In the genomic region with DNA sequence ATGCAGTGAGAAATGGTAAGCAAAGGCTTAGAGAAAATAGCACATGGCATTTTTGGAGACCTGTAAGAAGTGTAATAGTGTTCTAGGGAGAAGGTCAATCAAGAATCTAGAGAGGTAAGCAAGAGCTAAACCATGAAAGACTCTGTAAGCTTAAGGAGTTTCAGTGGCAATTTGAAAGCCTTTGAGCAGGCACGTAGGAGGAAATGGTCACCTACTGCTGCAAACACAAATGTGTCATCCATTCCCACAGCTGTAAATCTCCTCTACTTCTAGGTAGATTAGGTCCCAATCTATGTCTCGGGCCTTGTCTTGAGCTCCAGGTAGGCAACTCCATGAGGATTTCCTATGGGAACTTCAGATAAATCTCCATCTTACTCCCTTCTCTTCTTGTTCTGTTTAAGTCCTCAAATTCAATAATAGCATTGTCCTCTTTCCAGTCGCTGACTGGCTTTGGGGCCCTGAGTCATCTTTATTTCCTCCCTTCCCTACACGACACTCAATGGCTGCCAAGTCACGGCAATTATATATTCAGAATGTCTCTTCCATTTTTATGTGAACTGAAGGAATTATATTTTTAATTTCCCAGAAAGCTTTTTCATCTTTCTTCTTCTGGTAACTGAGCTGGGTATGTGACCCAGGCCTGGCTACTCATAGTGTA, we compare ENCODE assay signal across 12 cellular contexts. TPM values are rescaled to one million over a fixed set of nuclear protein-coding genes. Genes with fewer than 3 reads are reported as not detected.
A peak's percentile ranks its signal among the peaks of the same experiment; 100 is the strongest.
DNase-seq lines count a peak whose midpoint lies in the region; ATAC-seq and TF ChIP-seq lines count a peak whose summit lies in the region.
"Had no signal": no experiment of that assay in that cellular context is flagged by ENCODE, and none has a peak within 500 bp of the region (broad histone marks: within the 10 kb centered on the region; RNA-seq: fewer than 3 reads in every experiment).

No MANE protein-coding gene starts in this region.

- no peak for DNase-seq in activated CD4-positive, alpha-beta T cell treated with anti-CD3 and anti-CD28 coated beads for 36 hours
- DNase-seq in activated CD4-positive, alpha-beta T cell treated with anti-CD3 and anti-CD28 coated beads, Interleukin-2, amount 50 U/mL, for 48 hours: no peak
- DNase-seq in GM23338 (ENCODE audit: low spot score): no peak
- peak; percentile 31 to 50 for DNase-seq in NOMO-1 (lab: John Stamatoyannopoulos, UW; ENCODE audit: unreplicated experiment in 2 of 2)
- no peak for DNase-seq in neuronal stem cell (ENCODE audit: low spot score)
- DNase-seq in NCI-H2029 (lab: John Stamatoyannopoulos, UW): no peak
- no peak for DNase-seq in NCI-H526 treated with DMSO at 0.1 percent for 48 hours (lab: John Stamatoyannopoulos, UW)
- DNase-seq in NCI-H2107 treated with DMSO at 0.1 percent for 48 hours (lab: John Stamatoyannopoulos, UW; ENCODE audit: unreplicated experiment): no peak
- DNase-seq: NCI-H226 had no signal

- no peak overlapping the region for H2BK12ac ChIP-seq in neuronal stem cell (ENCODE audit: low read length)

- CTCF ChIA-PET in activated CD4-positive, alpha-beta T cell treated with anti-CD3 and anti-CD28 coated beads for 36 hours (lab: Charles Lee): interaction anchor here (0.6 to 1.6 kb wide), 6 partner anchors 16 to 726 kb away, joined by 3 to 4 read pairs (median 3); no protein-coding TSS in a partner anchor

- no peak for TF ChIP-seq CTCF in GM23338 (conservative IDR thresholded peaks at IDR 0.05; ENCODE audit: low read depth in 2 of 2)

- intact Hi-C loops in activated CD4-positive, alpha-beta T cell treated with anti-CD3 and anti-CD28 coated beads for 36 hours (cut with DNase I, micrococcal nuclease): no loop called here

- H3K79me2 ChIP-seq in GM23338 (replicated peaks; ENCODE audit: insufficient read depth): no peaks in the 10 kb centered on the region

- peak overlapping the region; percentile 43; the same call in 1 of the 2 replicates for H2AFZ ChIP-seq in GM23338
- peak overlapping the region; percentile 24 for H2AFZ ChIP-seq in neuronal stem cell (ENCODE audit: low read length)

- POLR2A ChIA-PET in activated CD4-positive, alpha-beta T cell treated with anti-CD3 and anti-CD28 coated beads for 36 hours (lab: Charles Lee): no interaction called here

- H3K79me1 ChIP-seq in neuronal stem cell (ENCODE audit: low read depth, low read length): no peaks in the 10 kb centered on the region

- H3K27ac ChIP-seq in GM23338 (ENCODE audit: low read depth) (no peak overlapping the region), neuronal stem cell (replicated peaks; ENCODE audit: low read length) (no peak overlapping the region)
- H3K27ac ChIP-seq: 22Rv1, skin epidermis had no signal

- no peak overlapping the region for H3K4me3 Mint-ChIP-seq in activated CD4-positive, alpha-beta T cell treated with anti-CD3 and anti-CD28 coated beads for 36 hours
- H3K4me3 Mint-ChIP-seq in GM23338: no peak overlapping the region
- H3K4me3 Mint-ChIP-seq: mesothelial cell of epicardium had no signal

- H3K23ac ChIP-seq in neuronal stem cell (ENCODE audit: low read depth, low read length, poor library complexity): no peak overlapping the region

- no peaks in the 10 kb centered on the region for H3K27me3 Mint-ChIP-seq in activated CD4-positive, alpha-beta T cell treated with anti-CD3 and anti-CD28 coated beads for 36 hours
- H3K27me3 Mint-ChIP-seq in GM23338 (ENCODE audit: insufficient read depth, low read depth, poor library complexity): peaks cover 1% of the 10 kb centered on the region

- H3K9me3 ChIP-seq in neuronal stem cell (replicated peaks in 1 of 2; ENCODE audit: control insufficient read depth in 2 of 2, insufficient read depth in 1 of 2, low read depth in 1 of 2, low read length in 2 of 2): no peaks in the 10 kb centered on the region

- H3K4me2 ChIP-seq in GM23338 (no peak overlapping the region), neuronal stem cell (ENCODE audit: insufficient read depth, low read length, poor library complexity, severe bottlenecking) (no peak overlapping the region)

- no peak overlapping the region for H4K8ac ChIP-seq in neuronal stem cell (ENCODE audit: low read depth, low read length)

- no CpG with 5 or more reads among the region's 5 CpGs for WGBS in neuronal stem cell (ENCODE audit: extremely low coverage in 2 of 2, insufficient read length in 2 of 2, insufficient replicate concordance in 1 of 2), 2 donors

- H3K4ac ChIP-seq in neuronal stem cell (ENCODE audit: low read length): no peak overlapping the region

- no peak overlapping the region for H4K91ac ChIP-seq in neuronal stem cell (ENCODE audit: low read depth, low read length, poor library complexity)

- H2BK15ac ChIP-seq in neuronal stem cell (ENCODE audit: low read length): no peak overlapping the region

- H3K14ac ChIP-seq in neuronal stem cell (ENCODE audit: low read length): no peak overlapping the region

- H3K4me1 Mint-ChIP-seq in activated CD4-positive, alpha-beta T cell treated with anti-CD3 and anti-CD28 coated beads for 36 hours: peaks cover 64% of the 10 kb centered on the region
- H3K4me1 Mint-ChIP-seq in GM23338: no peaks in the 10 kb centered on the region

- H3K4me1 ChIP-seq in GM23338 (ENCODE audit: insufficient read depth) (no peaks in the 10 kb centered on the region), neuronal stem cell (ENCODE audit: control insufficient read depth in 2 of 2, insufficient read depth in 1 of 2, low read depth in 1 of 2, low read length in 2 of 2) (no peaks in the 10 kb centered on the region)

- ATAC-seq in activated CD4-positive, alpha-beta T cell treated with anti-CD3 and anti-CD28 coated beads for 36 hours: peak; percentile 45
- no peak for ATAC-seq in GM23338

- no peak overlapping the region for H3K9ac ChIP-seq in neuronal stem cell (ENCODE audit: low read depth, low read length, poor library complexity)

- H3K4me3 ChIP-seq in GM23338 (no peak overlapping the region), neuronal stem cell (ENCODE audit: low read length in 2 of 2) (no peak overlapping the region)
- H3K4me3 ChIP-seq: skin epidermis had no signal

- H2BK5ac ChIP-seq in neuronal stem cell (ENCODE audit: low read length): no peak overlapping the region

- H3K36me3 ChIP-seq in GM23338 (ENCODE audit: insufficient read depth) (no peaks in the 10 kb centered on the region), neuronal stem cell (replicated peaks in 1 of 2; ENCODE audit: control insufficient read depth in 2 of 2, insufficient read depth in 2 of 2, low read length in 2 of 2) (no peaks in the 10 kb centered on the region)

- H3K9me3 Mint-ChIP-seq in activated CD4-positive, alpha-beta T cell treated with anti-CD3 and anti-CD28 coated beads for 36 hours (ENCODE audit: low read depth): no peaks in the 10 kb centered on the region
- H3K9me3 Mint-ChIP-seq in GM23338: no peaks in the 10 kb centered on the region
- H3K9me3 Mint-ChIP-seq: mesothelial cell of epicardium had no signal

- no peak overlapping the region for H2AK5ac ChIP-seq in neuronal stem cell (ENCODE audit: low read depth, low read length)

- no peak overlapping the region for H2BK120ac ChIP-seq in neuronal stem cell (ENCODE audit: low read depth, low read length)

- H3K27ac Mint-ChIP-seq in activated CD4-positive, alpha-beta T cell treated with anti-CD3 and anti-CD28 coated beads for 36 hours: peak overlapping the region; percentile 6
- no peak overlapping the region for H3K27ac Mint-ChIP-seq in GM23338
- H3K27ac Mint-ChIP-seq: mesothelial cell of epicardium had no signal

- H3K9me2 ChIP-seq in GM23338 (ENCODE audit: insufficient read depth): no peaks in the 10 kb centered on the region

- H3K27me3 ChIP-seq in GM23338 (ENCODE audit: insufficient read depth) (no peaks in the 10 kb centered on the region), neuronal stem cell (ENCODE audit: control insufficient read depth in 3 of 3, insufficient read depth in 3 of 3, low read depth in 1 of 3, low read length in 3 of 3) (no peaks in the 10 kb centered on the region)

- H3K18ac ChIP-seq in neuronal stem cell (ENCODE audit: low read length): no peak overlapping the region

- no peaks in the 10 kb centered on the region for H3F3A ChIP-seq in GM23338 (replicated peaks; ENCODE audit: low read depth)

- no peaks in the 10 kb centered on the region for H4K20me1 ChIP-seq in GM23338 (replicated peaks; ENCODE audit: insufficient read depth)

- H3K36me3 Mint-ChIP-seq in activated CD4-positive, alpha-beta T cell treated with anti-CD3 and anti-CD28 coated beads for 36 hours (ENCODE audit: low read depth): no peaks in the 10 kb centered on the region
- no peaks in the 10 kb centered on the region for H3K36me3 Mint-ChIP-seq in GM23338 (ENCODE audit: low read depth)
- H3K36me3 Mint-ChIP-seq: mesothelial cell of epicardium had no signal

TF ChIP-seq in GM23338, 12 proteins besides CTCF, POLR2A, EP300 and RAD21 (continues in another document):
- TF ChIP-seq ZNF114 (CRISPR knock-in tag; IDR thresholded peaks at IDR 0.05): no peak

RNA-seq across cellular contexts. Expression of gene PAQR8, which starts 24.2 kb away (rescaled TPM):
- 1 to 10 TPM; 9.0 to 9.1 TPM for total RNA-seq in activated CD4-positive, alpha-beta T cell treated with anti-CD3 and anti-CD28 coated beads for 36 hours
- total RNA-seq in GM23338 (2014; rRNA removed; shearing (Covaris generic)): 10.8 and 11.2 TPM in 2 replicates
- 3.6 and 3.7 TPM in 2 replicates for polyA plus RNA-seq in GM23338 (2016; fragmentation: Nextera tagmentation; extraction: Ambion mirVana)
- 16.4 TPM for polyA plus RNA-seq in neuronal stem cell (2013, experiment 1 of 2)
- 16.7 TPM for polyA plus RNA-seq in neuronal stem cell (2013, experiment 2 of 2)

RNA-seq across cellular contexts. Expression of gene MCM3, which starts 53.2 kb away (rescaled TPM):
- total RNA-seq in activated CD4-positive, alpha-beta T cell treated with anti-CD3 and anti-CD28 coated beads for 36 hours: 100 to 1,000 TPM; 276 to 279 TPM
- total RNA-seq in GM23338 (2014; rRNA removed; shearing (Covaris generic)): 328 and 369 TPM in 2 replicates
- polyA plus RNA-seq in GM23338 (2016; fragmentation: Nextera tagmentation; extraction: Ambion mirVana): 147 and 157 TPM in 2 replicates
- 102 TPM for polyA plus RNA-seq in neuronal stem cell (2013, experiment 1 of 2)
- polyA plus RNA-seq in neuronal stem cell (2013, experiment 2 of 2): 98.5 TPM

Comparison
In these comparisons a context has a peak if more than half of its experiments do, and no peak if none do; other contexts are left out.
1. DNase-seq: peak in NOMO-1 (2 of 2); none in activated CD4-positive, alpha-beta T cell treated with anti-CD3 and anti-CD28 coated beads for 36 hours (single experiment), activated CD4-positive, alpha-beta T cell treated with anti-CD3 and anti-CD28 coated beads, Interleukin-2, amount 50 U/mL, for 48 hours (0 of 2), GM23338 (single experiment), neuronal stem cell (single experiment), NCI-H2029 (single experiment), NCI-H526 treated with DMSO at 0.1 percent for 48 hours (single experiment) and NCI-H2107 treated with DMSO at 0.1 percent for 48 hours (single experiment).